Comparison of ENCODE assay signal across 18 cellular contexts in the genomic region with DNA sequence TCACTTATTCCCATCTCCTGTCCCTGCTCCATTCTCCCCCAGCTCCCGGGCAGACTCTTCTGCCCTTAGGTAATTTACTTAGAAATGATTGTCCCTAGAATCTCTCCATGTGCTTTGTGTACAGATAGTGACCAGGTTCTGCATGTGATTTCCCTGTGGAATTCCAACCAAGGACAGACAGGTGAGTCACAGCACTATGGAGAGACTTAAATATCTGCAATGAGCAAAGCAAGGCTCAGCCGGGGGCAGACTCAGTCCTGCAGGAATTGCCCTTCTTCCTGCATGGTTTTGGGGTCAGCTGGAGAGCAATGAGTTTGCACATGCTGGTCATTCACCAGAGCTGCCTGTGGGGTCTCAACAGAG. TPM values are rescaled to one million over a fixed set of nuclear protein-coding genes. Genes with fewer than 3 reads are reported as not detected.
DNase-seq lines count a peak whose midpoint lies in the region; TF ChIP-seq lines count a peak whose summit lies in the region.
"Had no signal": no experiment of that assay in that cellular context is flagged by ENCODE, and none has a peak within 500 bp of the region (broad histone marks: within the 10 kb centered on the region; RNA-seq: fewer than 3 reads in every experiment).

No MANE protein-coding gene starts in this region.

- H3K4me1 Mint-ChIP-seq in glutamatergic neuron (ENCODE audit: low read depth, unreplicated experiment) = peaks cover 44% of the 10 kb centered on the region
- peaks cover 6% of the 10 kb centered on the region for H3K4me1 Mint-ChIP-seq in activated CD4-positive, alpha-beta memory T cell treated with anti-CD3 and anti-CD28 coated beads for 36 hours (ENCODE audit: low read depth)

- no peak overlapping the region for H3K4me3 ChIP-seq in choroid plexus epithelial cell (ENCODE audit: low read depth, low read length)
- H3K4me3 ChIP-seq: transverse colon had no signal

- H3K9me3 Mint-ChIP-seq in glutamatergic neuron (ENCODE audit: unreplicated experiment) = peaks cover 13% of the 10 kb centered on the region
- no peaks in the 10 kb centered on the region for H3K9me3 Mint-ChIP-seq in activated CD4-positive, alpha-beta memory T cell treated with anti-CD3 and anti-CD28 coated beads for 36 hours
- H3K9me3 Mint-ChIP-seq: activated CD4-positive, alpha-beta T cell treated with anti-CD3 and anti-CD28 coated beads, Interleukin-2, amount 10 ng/mL, durations not matched to agents 24 days and 14 days; activated naive CD4-positive, alpha-beta T cell treated with anti-CD3 and anti-CD28 coated beads for 36 hours; naive B cell; stimulated activated naive B cell treated with anti-CD40 and anti-IgM and Interleukin-4, amounts not matched to agents 10 μg/mL and 1 μg/mL and 100 μg/mL, for 72 hours had no signal

- POLR2A ChIA-PET in activated CD4-positive, alpha-beta memory T cell treated with anti-CD3 and anti-CD28 coated beads for 36 hours (lab: Charles Lee) = interaction anchor here (0.6 kb wide), 1 partner anchor 1173 kb away, joined by 3 read pairs; no protein-coding TSS in a partner anchor

- no peak overlapping the region for H3K27ac Mint-ChIP-seq in glutamatergic neuron (ENCODE audit: unreplicated experiment)
- H3K27ac Mint-ChIP-seq in activated CD4-positive, alpha-beta memory T cell treated with anti-CD3 and anti-CD28 coated beads for 36 hours = no peak overlapping the region
- H3K27ac Mint-ChIP-seq: activated CD4-positive, alpha-beta T cell treated with anti-CD3 and anti-CD28 coated beads, Interleukin-2, amount 10 ng/mL, durations not matched to agents 24 days and 14 days had no signal

- no peak overlapping the region for H3K4me3 Mint-ChIP-seq in glutamatergic neuron (ENCODE audit: unreplicated experiment)
- H3K4me3 Mint-ChIP-seq in activated CD4-positive, alpha-beta memory T cell treated with anti-CD3 and anti-CD28 coated beads for 36 hours = no peak overlapping the region
- H3K4me3 Mint-ChIP-seq: activated CD4-positive, alpha-beta T cell treated with anti-CD3 and anti-CD28 coated beads, Interleukin-2, amount 10 ng/mL, durations not matched to agents 24 days and 14 days; activated naive CD4-positive, alpha-beta T cell treated with anti-CD3 and anti-CD28 coated beads for 36 hours; brain; CD14-positive monocyte; naive B cell; stimulated activated naive B cell treated with anti-CD40 and anti-IgM and Interleukin-4, amounts not matched to agents 10 μg/mL and 1 μg/mL and 100 μg/mL, for 72 hours had no signal

- H3K27me3 Mint-ChIP-seq in glutamatergic neuron (ENCODE audit: unreplicated experiment) = peaks cover 7% of the 10 kb centered on the region
- H3K27me3 Mint-ChIP-seq in activated CD4-positive, alpha-beta memory T cell treated with anti-CD3 and anti-CD28 coated beads for 36 hours = no peaks in the 10 kb centered on the region
- H3K27me3 Mint-ChIP-seq: activated CD4-positive, alpha-beta T cell treated with anti-CD3 and anti-CD28 coated beads, Interleukin-2, amount 10 ng/mL, durations not matched to agents 24 days and 14 days; naive B cell; stimulated activated naive B cell treated with anti-CD40 and anti-IgM and Interleukin-4, amounts not matched to agents 10 μg/mL and 1 μg/mL and 100 μg/mL, for 72 hours had no signal

- no peaks in the 10 kb centered on the region for H3K36me3 Mint-ChIP-seq in glutamatergic neuron (ENCODE audit: unreplicated experiment)
- H3K36me3 Mint-ChIP-seq in activated CD4-positive, alpha-beta memory T cell treated with anti-CD3 and anti-CD28 coated beads for 36 hours = peaks cover 9% of the 10 kb centered on the region

- intact Hi-C loops in activated CD4-positive, alpha-beta memory T cell treated with anti-CD3 and anti-CD28 coated beads for 36 hours (cut with micrococcal nuclease) = no loop called here

- no peak for TF ChIP-seq CTCF in choroid plexus epithelial cell (conservative IDR thresholded peaks at IDR 0.05; ENCODE audit: low read depth, low read length)
- no peak for TF ChIP-seq CTCF in glutamatergic neuron (IDR thresholded peaks at IDR 0.05; ENCODE audit: partially characterized antibody, unreplicated experiment)

- CTCF ChIA-PET in activated CD4-positive, alpha-beta memory T cell treated with anti-CD3 and anti-CD28 coated beads for 36 hours (lab: Charles Lee) = interaction anchor here (1.0 to 2.0 kb wide), 3 partner anchors 8 to 911 kb away, joined by 3 to 11 read pairs (median 3); no protein-coding TSS in a partner anchor

- DNase-seq in DMS53 (lab: John Stamatoyannopoulos, UW) (peak; percentile 26), DMS53 treated with DMSO at 0.1 percent for 48 hours (lab: John Stamatoyannopoulos, UW; ENCODE audit: unreplicated experiment) (no peak), NCI-H526 (lab: John Stamatoyannopoulos, UW) (peak; percentile 26 to 63), choroid plexus epithelial cell (ENCODE audit: low read depth) (peak; percentile 16), non-pigmented ciliary epithelial cell (ENCODE audit: low read depth) (peak; percentile 10), glutamatergic neuron (no peak), NCI-H345 (lab: John Stamatoyannopoulos, UW) (no peak)
- DNase-seq in activated CD4-positive, alpha-beta memory T cell treated with anti-CD3 and anti-CD28 coated beads for 36 hours = no peak
- DNase-seq: activated CD4-positive, alpha-beta T cell treated with anti-CD3 and anti-CD28 coated beads, Interleukin-2, amount 10 ng/mL, durations not matched to agents 24 days and 14 days; activated naive CD4-positive, alpha-beta T cell treated with anti-CD3 and anti-CD28 coated beads for 36 hours; DND-41; naive B cell; NCI-H1436 treated with DMSO at 0.1 percent for 48 hours; posterior cingulate gyrus; stimulated activated naive B cell treated with anti-CD40 and anti-IgM and Interleukin-4, amounts not matched to agents 10 μg/mL and 1 μg/mL and 100 μg/mL, for 72 hours; transverse colon had no signal

RNA-seq across cellular contexts. Expression of a gene that starts 57.3 kb away (rescaled TPM):
- 93.9 TPM for total RNA-seq in glutamatergic neuron (ENCODE audit: unreplicated experiment)
- 10 to 100 TPM; 88.0 to 90.8 TPM for total RNA-seq in activated CD4-positive, alpha-beta memory T cell treated with anti-CD3 and anti-CD28 coated beads for 36 hours

Comparison
In these comparisons a context has a peak if more than half of its experiments do, and no peak if none do; other contexts are left out.
1. DNase-seq: peak in DMS53 (single experiment), NCI-H526 (2 of 2), choroid plexus epithelial cell (single experiment) and non-pigmented ciliary epithelial cell (single experiment); none in DMS53 treated with DMSO at 0.1 percent for 48 hours (single experiment), glutamatergic neuron (single experiment), activated CD4-positive, alpha-beta memory T cell treated with anti-CD3 and anti-CD28 coated beads for 36 hours (single experiment) and NCI-H345 (single experiment).